In the genomic region with DNA sequence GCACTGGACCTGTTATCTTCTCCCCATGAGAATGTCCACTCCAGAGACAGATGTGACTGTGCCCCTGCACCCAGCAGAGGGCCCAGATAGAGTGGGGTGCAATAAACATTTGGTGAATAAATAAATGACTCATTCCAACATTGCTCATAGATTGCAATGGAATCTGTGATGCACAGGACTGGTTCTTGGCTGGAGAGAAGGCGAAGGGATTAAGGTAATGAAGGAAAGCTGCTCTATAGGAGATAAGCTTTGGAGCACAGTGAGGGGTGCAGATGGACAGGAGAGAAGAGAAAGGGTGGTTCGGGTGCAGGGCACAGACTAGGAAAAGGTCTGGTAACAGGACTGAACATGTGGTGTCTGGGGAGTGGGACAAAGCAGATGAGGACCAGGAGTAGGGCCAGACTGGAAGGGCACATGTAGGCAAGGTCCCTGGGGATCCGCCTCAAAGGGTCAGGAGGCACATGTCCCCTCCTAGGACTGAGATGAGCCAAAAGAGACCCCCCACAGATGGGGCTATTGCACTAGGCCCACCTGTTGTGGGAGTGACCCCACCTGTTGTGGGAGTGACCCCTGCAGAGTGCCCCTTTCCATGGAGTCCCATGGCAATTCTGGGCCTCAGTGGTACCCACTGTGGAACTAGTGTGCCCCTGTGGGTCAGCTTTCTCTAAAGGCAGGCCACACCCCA, we compare ENCODE assay signal across 2 cellular contexts.
A peak's percentile ranks its signal among the peaks of the same experiment; 100 is the strongest.
TF ChIP-seq lines count a peak whose summit lies in the region.

No MANE protein-coding gene starts in this region.

TF ChIP-seq in A549, 52 proteins besides CTCF, POLR2A, EP300 and RAD21:
- TF ChIP-seq FOSL2 (IDR thresholded peaks at IDR 0.05) (no peak), FOSL2 (CRISPR knock-in tag; IDR thresholded peaks at IDR 0.05) (peak; percentile 61), RARB (CRISPR knock-in tag; IDR thresholded peaks at IDR 0.05) (no peak)

TF ChIP-seq in IMR-90, 13 proteins besides CTCF, POLR2A, EP300 and RAD21:
- TF ChIP-seq CEBPB (IDR thresholded peaks at IDR 0.05; ENCODE audit: low read depth, low read length) (peak; percentile 81), SMC3 (IDR thresholded peaks at IDR 0.05; ENCODE audit: low read depth, low read length) (peak; percentile 42), MAFK (IDR thresholded peaks at IDR 0.05; ENCODE audit: low read depth, low read length) (no peak), ELK1 (IDR thresholded peaks at IDR 0.05; ENCODE audit: borderline replicate concordance, low read depth, low read length) (no peak), NFE2L2 (IDR thresholded peaks at IDR 0.05; ENCODE audit: low read depth, low read length) (no peak), RCOR1 (IDR thresholded peaks at IDR 0.05; ENCODE audit: insufficient replicate concordance, low read length) (peak; percentile 90), BHLHE40 (IDR thresholded peaks at IDR 0.05; ENCODE audit: low read depth, low read length) (peak; percentile 68), FOS (IDR thresholded peaks at IDR 0.05; ENCODE audit: low read depth, low read length) (peak; percentile 97), CHD1 (IDR thresholded peaks at IDR 0.05; ENCODE audit: low read depth, low read length) (no peak), RFX5 (IDR thresholded peaks at IDR 0.05; ENCODE audit: low read depth, low read length) (no peak), MAZ (IDR thresholded peaks at IDR 0.05; ENCODE audit: borderline replicate concordance, low read depth, low read length) (peak; percentile 30; the same call in 1 of the 2 replicates), MXI1 (IDR thresholded peaks at IDR 0.05; ENCODE audit: borderline replicate concordance, low read depth, low read length) (no peak)
- TF ChIP-seq, protein P1, sequence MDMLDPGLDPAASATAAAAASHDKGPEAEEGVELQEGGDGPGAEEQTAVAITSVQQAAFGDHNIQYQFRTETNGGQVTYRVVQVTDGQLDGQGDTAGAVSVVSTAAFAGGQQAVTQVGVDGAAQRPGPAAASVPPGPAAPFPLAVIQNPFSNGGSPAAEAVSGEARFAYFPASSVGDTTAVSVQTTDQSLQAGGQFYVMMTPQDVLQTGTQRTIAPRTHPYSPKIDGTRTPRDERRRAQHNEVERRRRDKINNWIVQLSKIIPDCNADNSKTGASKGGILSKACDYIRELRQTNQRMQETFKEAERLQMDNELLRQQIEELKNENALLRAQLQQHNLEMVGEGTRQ (IDR thresholded peaks at IDR 0.05; ENCODE audit: low read depth, low read length): no peak
